Comparison of ENCODE assay signal across 1 cellular context in the genomic region with DNA sequence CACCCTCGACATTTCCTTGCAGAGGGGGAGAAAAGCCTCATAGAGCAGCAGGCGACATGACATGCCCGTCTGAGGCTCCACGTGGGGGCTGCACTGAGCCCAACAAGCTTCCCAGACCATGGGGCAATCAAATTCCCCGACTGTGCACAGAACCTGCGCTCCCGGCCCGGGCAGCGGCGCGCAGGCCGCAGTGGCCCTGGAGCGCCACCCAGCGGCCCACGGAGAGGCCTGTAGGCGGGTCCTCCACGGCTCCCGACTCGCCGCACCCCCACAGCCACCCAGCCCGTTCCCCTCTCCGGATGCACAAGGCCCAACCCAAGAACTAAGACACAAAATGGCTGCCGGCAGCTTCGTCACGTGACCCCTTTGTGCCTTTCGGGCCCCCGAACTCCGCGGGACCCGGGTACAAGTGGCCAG.
TF ChIP-seq lines count a peak whose summit lies in the region.

No MANE protein-coding gene starts in this region.

TF ChIP-seq in HCT116, 20 proteins besides CTCF, POLR2A, EP300 and RAD21 (continued from another document):
- TF ChIP-seq REST (IDR thresholded peaks at IDR 0.05; ENCODE audit: low read depth) (no peak), SIN3A (IDR thresholded peaks at IDR 0.05; ENCODE audit: low read depth) (no peak; the same call in 1 of the 2 replicates), EZH2 (IDR thresholded peaks at IDR 0.05) (no peak), CBX3 (IDR thresholded peaks at IDR 0.05; ENCODE audit: low read depth) (0 out of 2 replicates have a peak, but pooled peaks have one; percentile 76), EGR1 (IDR thresholded peaks at IDR 0.05; ENCODE audit: low read depth) (peak; percentile 65), TCF7L2 (IDR thresholded peaks at IDR 0.05; ENCODE audit: borderline replicate concordance, extremely low read depth, insufficient read depth, insufficient read length) (peak; percentile 6), JUND (IDR thresholded peaks at IDR 0.05) (no peak)
- TF ChIP-seq, protein P1, sequence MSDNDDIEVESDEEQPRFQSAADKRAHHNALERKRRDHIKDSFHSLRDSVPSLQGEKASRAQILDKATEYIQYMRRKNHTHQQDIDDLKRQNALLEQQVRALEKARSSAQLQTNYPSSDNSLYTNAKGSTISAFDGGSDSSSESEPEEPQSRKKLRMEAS (IDR thresholded peaks at IDR 0.05) = peak; percentile 94
